Comparison of ENCODE assay signal across 1 cellular context in the genomic region with DNA sequence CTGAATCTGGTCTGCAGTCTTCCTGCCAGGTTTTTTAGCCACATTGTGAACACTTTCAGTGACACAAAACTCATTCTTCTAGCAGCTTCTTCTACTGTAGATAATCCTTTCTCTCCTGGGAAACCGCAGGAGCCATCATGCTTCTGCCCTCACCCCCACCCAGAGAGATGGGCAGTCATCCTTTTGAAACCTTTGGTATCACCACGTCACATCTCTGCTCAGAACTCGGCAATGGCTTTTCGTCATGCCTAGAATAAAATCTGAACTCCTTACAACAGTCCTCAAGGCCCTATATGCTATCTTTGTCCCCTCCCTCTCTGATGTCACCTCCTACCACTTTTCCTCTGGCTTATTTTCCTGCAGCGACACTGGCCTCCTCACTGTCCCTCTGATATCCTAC.
TF ChIP-seq lines count a peak whose summit lies in the region.

No MANE protein-coding gene starts in this region.

TF ChIP-seq in endothelial cell of umbilical vein, 7 proteins besides CTCF, POLR2A, EP300 and RAD21:
- TF ChIP-seq MYC (IDR thresholded peaks at IDR 0.05; ENCODE audit: low read depth, low read length) (no peak), POLR2AphosphoS5 (IDR thresholded peaks at IDR 0.05; ENCODE audit: insufficient read depth, low read depth, low read length) (no peak), EZH2 (IDR thresholded peaks at IDR 0.05; ENCODE audit: borderline replicate concordance, low read depth, low read length, severe bottlenecking) (no peak), FOS (IDR thresholded peaks at IDR 0.05; ENCODE audit: borderline replicate concordance, insufficient read depth, low read length) (no peak), JUN (IDR thresholded peaks at IDR 0.05; ENCODE audit: borderline replicate concordance, insufficient read depth, insufficient read length, low read depth) (no peak), GATA2 (IDR thresholded peaks at IDR 0.05; ENCODE audit: insufficient read depth, insufficient read length, low read depth, low read length) (no peak)
- TF ChIP-seq, protein P1, sequence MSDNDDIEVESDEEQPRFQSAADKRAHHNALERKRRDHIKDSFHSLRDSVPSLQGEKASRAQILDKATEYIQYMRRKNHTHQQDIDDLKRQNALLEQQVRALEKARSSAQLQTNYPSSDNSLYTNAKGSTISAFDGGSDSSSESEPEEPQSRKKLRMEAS (IDR thresholded peaks at IDR 0.05; ENCODE audit: insufficient read depth, insufficient read length), result no peak
